In genomic region chr16:86921289-86921688, GRCh38 we compare ENCODE assay signal across 31 cellular contexts.
"Had no signal": no experiment of that assay in that cellular context is flagged by ENCODE, and none has a peak within 500 bp of the region (broad histone marks: within the 10 kb centered on the region; RNA-seq: fewer than 3 reads in every experiment).

No MANE protein-coding gene starts in this region.

- H3K9me3 ChIP-seq: gastrocnemius medialis had no signal

- H3K4me3 ChIP-seq: esophagus muscularis mucosa, gastrocnemius medialis had no signal

- H3K36me3 ChIP-seq: esophagus muscularis mucosa, gastrocnemius medialis, WERI-Rb-1 had no signal

- ATAC-seq: activated CD4-positive, CD25-positive, alpha-beta regulatory T cell treated with anti-CD3 and anti-CD28 coated beads, Interleukin-2, amount 50 U/mL, for 24 hours; activated CD8-positive, alpha-beta T cell treated with anti-CD3 and anti-CD28 coated beads for 36 hours; activated naive CD4-positive, alpha-beta T cell treated with anti-CD3 and anti-CD28 coated beads, Interleukin-2, amount 50 U/mL, for 72 hours; activated T-cell treated with anti-CD3 and anti-CD28 coated beads, Interleukin-2, amount 50 U/mL, for 4 hours; activated T-helper 17 cell treated with anti-CD3 and anti-CD28 coated beads, Interleukin-2, amount 50 U/mL, for 72 hours; effector memory CD8-positive, alpha-beta T cell; foreskin keratinocyte; gastrocnemius medialis; T-helper 17 cell had no signal

- FAIRE-seq: astrocyte, colon had no signal

- H3K4me1 ChIP-seq: foreskin keratinocyte, gastrocnemius medialis had no signal

- H3K27ac ChIP-seq: esophagus muscularis mucosa, foreskin keratinocyte, gastrocnemius medialis, WERI-Rb-1 had no signal

- DNase-seq: activated B cell treated with CpG ODN at 0.5 μM for 24 hours; activated CD4-positive, alpha-beta T cell treated with anti-CD3 and anti-CD28 coated beads for 48 hours; activated CD4-positive, alpha-beta T cell treated with anti-CD3 and anti-CD28 coated beads, Interleukin-2, amount 50 U/mL, for 1 hour; activated CD4-positive, alpha-beta T cell treated with anti-CD3 and anti-CD28 coated beads, Interleukin-2, amount 50 U/mL, for 48 hours; activated CD8-positive, alpha-beta memory T cell treated with anti-CD3 and anti-CD28 coated beads for 24 hours; activated CD8-positive, alpha-beta T cell treated with anti-CD3 and anti-CD28 coated beads for 36 hours; activated gamma-delta T cell; activated naive CD4-positive, alpha-beta T cell; activated naive CD4-positive, alpha-beta T cell treated with anti-CD3 and anti-CD28 coated beads, Interleukin-2, amount 10 ng/mL, durations not matched to agents 7 days and 5 days; activated naive CD8-positive, alpha-beta T cell treated with anti-CD3 and anti-CD28 coated beads, Interleukin-2, amount 10 ng/mL, durations not matched to agents 7 days and 5 days; activated T-cell treated with anti-CD3 and anti-CD28 coated beads, Interleukin-2, amount 50 U/mL, for 4 hours; anterior cingulate cortex; caudate nucleus; cortex of kidney; dermis blood vessel endothelial cell; effector CD4-positive, alpha-beta T cell; effector memory CD8-positive, alpha-beta T cell; erythroblast; foreskin keratinocyte; gastrocnemius medialis; glutamatergic neuron; T-helper 1 cell; T-helper 17 cell; T1000; WERI-Rb-1 had no signal

- H3K27me3 ChIP-seq: foreskin keratinocyte had no signal
